8 cellular contexts compared by ENCODE assay signal in the genomic region with DNA sequence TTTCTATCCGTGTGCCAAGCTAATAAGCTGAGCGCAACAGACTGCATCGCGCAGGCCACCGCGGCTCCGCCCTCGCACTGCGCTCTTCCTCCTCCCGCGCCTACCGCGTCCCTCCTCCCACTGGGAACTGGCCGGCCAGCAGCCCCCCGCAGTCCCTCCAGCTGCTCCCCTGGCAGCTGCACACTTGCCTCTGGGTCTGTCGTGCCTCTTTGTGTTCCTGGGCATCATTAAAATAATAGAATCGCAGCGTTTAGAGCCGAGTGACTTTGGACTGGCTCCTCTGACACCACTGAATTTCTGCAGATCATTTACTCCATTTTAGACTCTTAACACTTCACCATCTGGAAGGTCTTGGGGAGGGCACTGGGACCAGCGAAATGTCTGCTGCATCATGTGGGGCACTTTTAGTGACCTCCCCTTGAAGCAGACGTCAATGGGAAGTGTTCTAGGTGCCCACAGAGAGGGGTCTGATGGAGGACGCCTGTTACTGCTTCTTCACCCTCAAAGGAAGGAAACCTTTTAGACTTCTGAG. TPM values are rescaled to one million over a fixed set of nuclear protein-coding genes. Genes with fewer than 3 reads are reported as not detected.
A peak's percentile ranks its signal among the peaks of the same experiment; 100 is the strongest.
DNase-seq lines count a peak whose midpoint lies in the region; ATAC-seq and TF ChIP-seq lines count a peak whose summit lies in the region.

No MANE protein-coding gene starts in this region.

- ATAC-seq in GM18861 (IDR thresholded peaks at IDR 0.05; ENCODE audit: unreplicated experiment) (peak; percentile 76), HG03135 (IDR thresholded peaks at IDR 0.05; ENCODE audit: unreplicated experiment) (peak; percentile 73)

- no peak overlapping the region for H4K5ac ChIP-seq in mesendoderm (ENCODE audit: low read length)

- H3K79me2 ChIP-seq in mesendoderm (ENCODE audit: control insufficient read depth, insufficient read depth, low read length), result no peaks in the 10 kb centered on the region

- H3K36me3 ChIP-seq in SJSA1 (no peaks in the 10 kb centered on the region), mesendoderm (ENCODE audit: control insufficient read depth, insufficient read depth, low read length) (no peaks in the 10 kb centered on the region), thymus (ENCODE audit: control insufficient read depth, insufficient read depth) (no peaks in the 10 kb centered on the region)

- H2BK5ac ChIP-seq in mesendoderm (ENCODE audit: low read length), result no peak overlapping the region

- WGBS in mesendoderm (ENCODE audit: extremely low coverage, insufficient coverage, low lambda C conversion rate), result no CpG with 5 or more reads among the region's 22 CpGs
- WGBS in thymus, result 5% methylated on average over 22 of the region's 22 CpGs

- no peak overlapping the region for H4K8ac ChIP-seq in mesendoderm (ENCODE audit: low read depth, low read length)

- no peak overlapping the region for H2BK120ac ChIP-seq in mesendoderm (ENCODE audit: low read depth, low read length)

- H2BK15ac ChIP-seq in mesendoderm (replicated peaks; ENCODE audit: low read depth), result no peak overlapping the region

- no peak overlapping the region for H3K4ac ChIP-seq in mesendoderm (ENCODE audit: low read depth, low read length)

- H3K27ac ChIP-seq in SJSA1, result no peak overlapping the region
- peak overlapping the region; percentile 44 to 91 for H3K27ac ChIP-seq in coronary artery
- H3K27ac ChIP-seq in mesendoderm (ENCODE audit: low read depth, low read length), result no peak overlapping the region
- H3K27ac ChIP-seq in thymus (ENCODE audit: low read depth), result peak overlapping the region; percentile 53

- H3K18ac ChIP-seq in mesendoderm (ENCODE audit: low read length), result no peak overlapping the region

- H3K27me3 ChIP-seq in SJSA1 (replicated peaks) (no peaks in the 10 kb centered on the region), mesendoderm (ENCODE audit: insufficient read depth, low read length, poor library complexity) (no peaks in the 10 kb centered on the region), thymus (ENCODE audit: control insufficient read depth, insufficient read depth) (no peaks in the 10 kb centered on the region)

- H3K4me2 ChIP-seq in mesendoderm (ENCODE audit: low read length), result peak overlapping the region; percentile 16

- no peaks in the 10 kb centered on the region for H3K79me1 ChIP-seq in mesendoderm (ENCODE audit: low read length)

- no peaks in the 10 kb centered on the region; the same call in 1 of the 2 replicates for H3K9me3 ChIP-seq in SJSA1 (replicated peaks)
- no peaks in the 10 kb centered on the region for H3K9me3 ChIP-seq in thymus (ENCODE audit: control insufficient read depth)

- no peak overlapping the region for H2AK5ac ChIP-seq in mesendoderm (ENCODE audit: low read length)

- DNase-seq in AG08395 (ENCODE audit: low spot score), result peak; percentile 53
- no peak for DNase-seq in SJSA1 (ENCODE audit: low read depth in 1 of 2, low spot score in 2 of 2)
- DNase-seq in coronary artery (ENCODE audit: low spot score), result no peak
- DNase-seq in mesendoderm, result no peak
- no peak for DNase-seq in NCI-H226

- H3K56ac ChIP-seq in mesendoderm (ENCODE audit: low read length), result no peak overlapping the region

- H3K9ac ChIP-seq in mesendoderm (ENCODE audit: low read length), result no peak overlapping the region

- H3K23ac ChIP-seq in mesendoderm (ENCODE audit: low read length), result no peak overlapping the region

- H3K4me1 ChIP-seq in SJSA1 (replicated peaks), result 0 out of 2 replicates have a peak, but pooled peaks cover 3% of the 10 kb centered on the region
- H3K4me1 ChIP-seq in mesendoderm (ENCODE audit: control insufficient read depth, low read depth, low read length), result no peaks in the 10 kb centered on the region
- H3K4me1 ChIP-seq in thymus (ENCODE audit: control insufficient read depth, insufficient read depth, low read length), result peaks cover 3% of the 10 kb centered on the region

- H3K4me3 ChIP-seq in SJSA1 (0 out of 2 replicates have a peak overlapping the region, but pooled peaks have one; percentile 12), coronary artery (peak overlapping the region; percentile 78), mesendoderm (ENCODE audit: low read length) (no peak overlapping the region), thymus (ENCODE audit: low read length) (peak overlapping the region; percentile 59)

- no peak for TF ChIP-seq CTCF in coronary artery (IDR thresholded peaks at IDR 0.05)

RNA-seq across cellular contexts. Expression of a gene that starts 20.9 kb away (rescaled TPM):
- total RNA-seq in SJSA1 (2014; rRNA removed; shearing (Covaris generic)), result 30.1 and 31.2 TPM in 2 replicates
- polyA plus RNA-seq in mesendoderm (2013, experiment 1 of 2), result 17.5 TPM
- polyA plus RNA-seq in mesendoderm (2013, experiment 2 of 2), result 17.0 TPM
- 22.7 TPM for polyA plus RNA-seq in thymus

Comparison
In these comparisons a context has a peak if more than half of its experiments do, and no peak if none do; other contexts are left out.
1. H3K27ac ChIP-seq: peak in coronary artery (2 of 2) and thymus (single experiment); none in SJSA1 (single experiment) and mesendoderm (single experiment).